In genomic region chr4:138050601-138051000, GRCh38 we compare ENCODE assay signal across 26 cellular contexts.
DNase-seq lines count a peak whose midpoint lies in the region; ATAC-seq and TF ChIP-seq lines count a peak whose summit lies in the region.
"Had no signal": no experiment of that assay in that cellular context is flagged by ENCODE, and none has a peak within 500 bp of the region (broad histone marks: within the 10 kb centered on the region; RNA-seq: fewer than 3 reads in every experiment).

No MANE protein-coding gene starts in this region.

- no peaks in the 10 kb centered on the region for H3K9me3 ChIP-seq in neural progenitor cell (ENCODE audit: low read depth)
- H3K9me3 ChIP-seq: Caco-2, heart right ventricle, mucosa of descending colon had no signal

- peak overlapping the region; percentile 40 for H3K4me2 ChIP-seq in neural progenitor cell
- H3K4me2 ChIP-seq: BLaER1 had no signal

- no peak overlapping the region for H3K4me3 ChIP-seq in choroid plexus epithelial cell (ENCODE audit: low read depth, low read length)
- H3K4me3 ChIP-seq in neural progenitor cell = no peak overlapping the region
- H3K4me3 ChIP-seq: BLaER1, heart right ventricle, K562, mucosa of descending colon had no signal

- CTCF ChIA-PET in activated CD8-positive, alpha-beta memory T cell treated with anti-CD3 and anti-CD28 coated beads, Interleukin-2, amount 10 ng/mL, durations not matched to agents 7 days and 5 days (lab: Charles Lee) = no interaction called here

- no peaks in the 10 kb centered on the region for H3K79me2 ChIP-seq in neural progenitor cell (ENCODE audit: low read depth)

- no peak overlapping the region for H3K27ac Mint-ChIP-seq in neural progenitor cell
- no peak overlapping the region for H3K27ac Mint-ChIP-seq in activated CD8-positive, alpha-beta memory T cell treated with anti-CD3 and anti-CD28 coated beads, Interleukin-2, amount 10 ng/mL, durations not matched to agents 7 days and 5 days
- H3K27ac Mint-ChIP-seq: activated CD4-positive, alpha-beta T cell treated with anti-CD3 and anti-CD28 coated beads for 36 hours; activated naive CD4-positive, alpha-beta T cell treated with anti-CD3 and anti-CD28 coated beads for 36 hours; nephron progenitor cell; progenitor cell of endocrine pancreas had no signal

- H3F3A ChIP-seq in neural progenitor cell (ENCODE audit: low read depth) = no peaks in the 10 kb centered on the region

- H4K20me1 ChIP-seq in neural progenitor cell (ENCODE audit: low read depth) = no peaks in the 10 kb centered on the region
- H4K20me1 ChIP-seq: BLaER1 had no signal

- DNase-seq in NCI-H2227 (lab: John Stamatoyannopoulos, UW; ENCODE audit: unreplicated experiment) (peak; percentile 10), NCI-H2227 treated with DMSO at 0.1 percent for 48 hours (lab: John Stamatoyannopoulos, UW) (no peak), choroid plexus epithelial cell (ENCODE audit: low read depth) (peak; percentile 76), neural progenitor cell (ENCODE audit: low spot score) (peak; percentile 83), omental fat pad (ENCODE audit: low spot score) (no peak), cerebellum (ENCODE audit: low spot score) (no peak)
- DNase-seq in activated CD8-positive, alpha-beta memory T cell treated with anti-CD3 and anti-CD28 coated beads, Interleukin-2, amount 10 ng/mL, durations not matched to agents 7 days and 5 days = no peak
- DNase-seq: ACHN; activated CD4-positive, alpha-beta T cell treated with anti-CD3 and anti-CD28 coated beads for 36 hours; activated CD8-positive, alpha-beta memory T cell treated with anti-CD3 and anti-CD28 coated beads for 24 hours; activated naive CD4-positive, alpha-beta T cell treated with anti-CD3 and anti-CD28 coated beads for 36 hours; activated T-cell treated with anti-CD3 and anti-CD28 coated beads, Interleukin-2, amount 50 U/mL, for 48 hours; amniotic stem cell; Caco-2; GOT3; heart right ventricle; mucosa of descending colon; NCI-H187 treated with DMSO at 0.1 percent for 48 hours; nephron progenitor cell; OCI-M1; substantia nigra had no signal

- no peak for TF ChIP-seq EP300 in Ishikawa (IDR thresholded peaks at IDR 0.05; ENCODE audit: borderline replicate concordance)

- H3K27ac ChIP-seq in neural progenitor cell = no peak overlapping the region
- H3K27ac ChIP-seq: BLaER1, heart right ventricle had no signal

- no peak for TF ChIP-seq RAD21 in Ishikawa (IDR thresholded peaks at IDR 0.05; ENCODE audit: low read depth)

- no peak overlapping the region for H3K4me3 Mint-ChIP-seq in neural progenitor cell
- H3K4me3 Mint-ChIP-seq in activated CD8-positive, alpha-beta memory T cell treated with anti-CD3 and anti-CD28 coated beads, Interleukin-2, amount 10 ng/mL, durations not matched to agents 7 days and 5 days = no peak overlapping the region
- H3K4me3 Mint-ChIP-seq: activated CD4-positive, alpha-beta T cell treated with anti-CD3 and anti-CD28 coated beads for 36 hours; activated naive CD4-positive, alpha-beta T cell treated with anti-CD3 and anti-CD28 coated beads for 36 hours; nephron progenitor cell had no signal

- TF ChIP-seq CTCF in choroid plexus epithelial cell (conservative IDR thresholded peaks at IDR 0.05; ENCODE audit: low read depth, low read length) (peak; percentile 34), neural progenitor cell (IDR thresholded peaks at IDR 0.05) (no peak), omental fat pad (IDR thresholded peaks at IDR 0.05) (no peak)

- H3K27me3 Mint-ChIP-seq in neural progenitor cell (ENCODE audit: insufficient read depth, low read depth) = no peaks in the 10 kb centered on the region
- no peaks in the 10 kb centered on the region for H3K27me3 Mint-ChIP-seq in activated CD8-positive, alpha-beta memory T cell treated with anti-CD3 and anti-CD28 coated beads, Interleukin-2, amount 10 ng/mL, durations not matched to agents 7 days and 5 days
- H3K27me3 Mint-ChIP-seq: activated CD4-positive, alpha-beta T cell treated with anti-CD3 and anti-CD28 coated beads for 36 hours; progenitor cell of endocrine pancreas had no signal

- H3K9ac ChIP-seq in neural progenitor cell = no peak overlapping the region
- H3K9ac ChIP-seq: BLaER1 had no signal

- no peak for ATAC-seq in omental fat pad (ENCODE audit: low FRiP score)
- no peak for ATAC-seq in activated CD8-positive, alpha-beta memory T cell treated with anti-CD3 and anti-CD28 coated beads, Interleukin-2, amount 10 ng/mL, durations not matched to agents 7 days and 5 days
- ATAC-seq: activated CD4-positive, alpha-beta T cell treated with anti-CD3 and anti-CD28 coated beads for 36 hours; heart right ventricle; K562; mucosa of descending colon; Right ventricle myocardium inferior had no signal

- no peaks in the 10 kb centered on the region for H3K36me3 ChIP-seq in neural progenitor cell
- H3K36me3 ChIP-seq: heart right ventricle had no signal

- H3K4me1 ChIP-seq in neural progenitor cell = peaks cover 15% of the 10 kb centered on the region
- H3K4me1 ChIP-seq: BLaER1, Caco-2 had no signal

- H3K9me3 Mint-ChIP-seq in neural progenitor cell = peaks cover 5% of the 10 kb centered on the region
- no peaks in the 10 kb centered on the region for H3K9me3 Mint-ChIP-seq in activated CD8-positive, alpha-beta memory T cell treated with anti-CD3 and anti-CD28 coated beads, Interleukin-2, amount 10 ng/mL, durations not matched to agents 7 days and 5 days (ENCODE audit: low read depth)
- H3K9me3 Mint-ChIP-seq: activated naive CD4-positive, alpha-beta T cell treated with anti-CD3 and anti-CD28 coated beads for 36 hours had no signal

- peaks cover 27% of the 10 kb centered on the region for H3K4me1 Mint-ChIP-seq in neural progenitor cell
- no peaks in the 10 kb centered on the region for H3K4me1 Mint-ChIP-seq in activated CD8-positive, alpha-beta memory T cell treated with anti-CD3 and anti-CD28 coated beads, Interleukin-2, amount 10 ng/mL, durations not matched to agents 7 days and 5 days
- H3K4me1 Mint-ChIP-seq: activated CD4-positive, alpha-beta T cell treated with anti-CD3 and anti-CD28 coated beads for 36 hours had no signal

- no peaks in the 10 kb centered on the region for H3K36me3 Mint-ChIP-seq in neural progenitor cell
- no peaks in the 10 kb centered on the region for H3K36me3 Mint-ChIP-seq in activated CD8-positive, alpha-beta memory T cell treated with anti-CD3 and anti-CD28 coated beads, Interleukin-2, amount 10 ng/mL, durations not matched to agents 7 days and 5 days

- no peaks in the 10 kb centered on the region for H3K27me3 ChIP-seq in neural progenitor cell
- H3K27me3 ChIP-seq: BLaER1 had no signal

- H2AFZ ChIP-seq in neural progenitor cell (replicated peaks) = no peak overlapping the region

TF ChIP-seq in Ishikawa, 13 proteins besides CTCF, POLR2A, EP300 and RAD21:
- no peak for TF ChIP-seq TCF12 (IDR thresholded peaks at IDR 0.05; ENCODE audit: low read depth)
- TF ChIP-seq USF1 (IDR thresholded peaks at IDR 0.05) = peak; percentile 36; the same call in 1 of the 2 replicates
- no peak for TF ChIP-seq YY1 (IDR thresholded peaks at IDR 0.05; ENCODE audit: low read depth)
- TF ChIP-seq NFIC (IDR thresholded peaks at IDR 0.05) = no peak
- TF ChIP-seq CEBPB (IDR thresholded peaks at IDR 0.05) = no peak
- no peak for TF ChIP-seq FOXM1 (IDR thresholded peaks at IDR 0.05; ENCODE audit: borderline replicate concordance, low read depth)
- TF ChIP-seq EGR1 (IDR thresholded peaks at IDR 0.05) = no peak
- peak; percentile 59; the same call in 1 of the 2 replicates for TF ChIP-seq MAX (IDR thresholded peaks at IDR 0.05)
- no peak for TF ChIP-seq TAF1 (IDR thresholded peaks at IDR 0.05; ENCODE audit: low read depth)

Comparison
In these comparisons a context has a peak if more than half of its experiments do, and no peak if none do; other contexts are left out.
1. DNase-seq: peak in NCI-H2227 (single experiment), choroid plexus epithelial cell (single experiment) and neural progenitor cell (single experiment); none in NCI-H2227 treated with DMSO at 0.1 percent for 48 hours (single experiment), omental fat pad (single experiment), activated CD8-positive, alpha-beta memory T cell treated with anti-CD3 and anti-CD28 coated beads, Interleukin-2, amount 10 ng/mL, durations not matched to agents 7 days and 5 days (single experiment) and cerebellum (single experiment).